In the genomic region with DNA sequence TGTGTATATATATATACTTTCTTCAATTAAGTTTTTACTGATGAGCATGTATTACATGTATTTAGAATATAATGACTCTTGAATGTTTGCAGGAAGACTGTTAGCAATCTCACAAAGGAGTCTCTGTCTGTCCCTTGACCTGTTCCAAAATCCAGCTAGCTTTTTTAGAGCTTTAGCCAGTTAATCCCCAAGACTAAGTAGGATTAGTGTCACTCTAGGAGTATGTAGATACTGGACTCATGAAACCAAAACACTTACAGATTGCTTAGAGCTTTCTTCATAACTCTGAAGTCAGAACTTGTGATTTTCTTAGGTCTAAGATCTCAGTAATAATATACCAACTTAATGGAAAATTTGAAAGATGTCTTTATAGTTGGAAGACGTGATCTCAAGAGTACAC, we compare ENCODE assay signal across 1 cellular context.
TF ChIP-seq lines count a peak whose summit lies in the region.

No MANE protein-coding gene starts in this region.

TF ChIP-seq in K562, 482 proteins besides CTCF, POLR2A, EP300 and RAD21 (continued from another document):
- TF ChIP-seq, protein P1, sequence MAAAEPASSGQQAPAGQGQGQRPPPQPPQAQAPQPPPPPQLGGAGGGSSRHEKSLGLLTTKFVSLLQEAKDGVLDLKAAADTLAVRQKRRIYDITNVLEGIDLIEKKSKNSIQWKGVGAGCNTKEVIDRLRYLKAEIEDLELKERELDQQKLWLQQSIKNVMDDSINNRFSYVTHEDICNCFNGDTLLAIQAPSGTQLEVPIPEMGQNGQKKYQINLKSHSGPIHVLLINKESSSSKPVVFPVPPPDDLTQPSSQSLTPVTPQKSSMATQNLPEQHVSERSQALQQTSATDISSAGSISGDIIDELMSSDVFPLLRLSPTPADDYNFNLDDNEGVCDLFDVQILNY (CRISPR knock-in tag; IDR thresholded peaks at IDR 0.05) = no peak
- TF ChIP-seq MBD2 (IDR thresholded peaks at IDR 0.05; ENCODE audit: borderline replicate concordance, low read depth) (no peak), KAT7 (CRISPR knock-in tag; IDR thresholded peaks at IDR 0.05; ENCODE audit: borderline replicate concordance) (no peak), SRSF7 (optimal IDR thresholded peaks at IDR 0.05; ENCODE audit: low read depth, low read length) (no peak), ZNF212 (CRISPR knock-in tag; IDR thresholded peaks at IDR 0.05) (no peak), KDM1A (IDR thresholded peaks at IDR 0.05) (peak; percentile 92 to 93), ZNF224 (CRISPR knock-in tag; IDR thresholded peaks at IDR 0.05) (no peak), CBFA2T2 (conservative IDR thresholded peaks at IDR 0.05) (no peak), BRD9 (IDR thresholded peaks at IDR 0.05; ENCODE audit: low read depth, partially characterized antibody) (no peak), MTF1 (CRISPR knock-in tag; IDR thresholded peaks at IDR 0.05; ENCODE audit: borderline replicate concordance) (no peak), HMGN3 (IDR thresholded peaks at IDR 0.05; ENCODE audit: borderline replicate concordance, extremely low read depth, insufficient read length, low read depth, low read length) (no peak), ZNF124 (CRISPR knock-in tag; IDR thresholded peaks at IDR 0.05) (no peak), JUND (IDR thresholded peaks at IDR 0.05; ENCODE audit: borderline replicate concordance, low read depth, low read length) (no peak), JUND (tag; IDR thresholded peaks at IDR 0.05; ENCODE audit: borderline replicate concordance, low read depth, low read length) (no peak), RBFOX2 (IDR thresholded peaks at IDR 0.05; ENCODE audit: low read depth, low read length) (peak; percentile 32; the same call in 1 of the 2 replicates), MAFF (IDR thresholded peaks at IDR 0.05; ENCODE audit: low read length) (no peak), EZH2 (IDR thresholded peaks at IDR 0.05; ENCODE audit: borderline replicate concordance, low read depth, low read length) (no peak), MCM5 (IDR thresholded peaks at IDR 0.05; ENCODE audit: low read depth) (no peak), ZNF696 (CRISPR knock-in tag; conservative IDR thresholded peaks at IDR 0.05) (no peak), BRF1 (IDR thresholded peaks at IDR 0.05; ENCODE audit: borderline replicate concordance, extremely low read depth, insufficient read length) (no peak), ZNF143 (CRISPR knock-in tag; IDR thresholded peaks at IDR 0.05) (no peak), HDAC2 (IDR thresholded peaks at IDR 0.05) (0 out of 2 replicates have a peak, but pooled peaks have one; percentile 42), KHSRP (IDR thresholded peaks at IDR 0.05) (no peak), ZNF79 (CRISPR knock-in tag; IDR thresholded peaks at IDR 0.05; ENCODE audit: low read depth) (no peak), RCOR1 (IDR thresholded peaks at IDR 0.05; ENCODE audit: borderline replicate concordance in 1 of 2, low read depth in 2 of 2, low read length in 2 of 2) (peak in 1 of 2 experiments; percentile 77; a peak in 2 of 4 replicates), NR3C1 (CRISPR knock-in tag; IDR thresholded peaks at IDR 0.05) (no peak), XRCC5 (IDR thresholded peaks at IDR 0.05; ENCODE audit: low read depth, low read length) (no peak), HDAC1 (IDR thresholded peaks at IDR 0.05) (peak in 1 of 2 experiments; percentile 69; a peak in 2 of 4 replicates), TCF7L2 (IDR thresholded peaks at IDR 0.05; ENCODE audit: low read depth, low read length) (no peak)
- TF ChIP-seq, protein P2, sequence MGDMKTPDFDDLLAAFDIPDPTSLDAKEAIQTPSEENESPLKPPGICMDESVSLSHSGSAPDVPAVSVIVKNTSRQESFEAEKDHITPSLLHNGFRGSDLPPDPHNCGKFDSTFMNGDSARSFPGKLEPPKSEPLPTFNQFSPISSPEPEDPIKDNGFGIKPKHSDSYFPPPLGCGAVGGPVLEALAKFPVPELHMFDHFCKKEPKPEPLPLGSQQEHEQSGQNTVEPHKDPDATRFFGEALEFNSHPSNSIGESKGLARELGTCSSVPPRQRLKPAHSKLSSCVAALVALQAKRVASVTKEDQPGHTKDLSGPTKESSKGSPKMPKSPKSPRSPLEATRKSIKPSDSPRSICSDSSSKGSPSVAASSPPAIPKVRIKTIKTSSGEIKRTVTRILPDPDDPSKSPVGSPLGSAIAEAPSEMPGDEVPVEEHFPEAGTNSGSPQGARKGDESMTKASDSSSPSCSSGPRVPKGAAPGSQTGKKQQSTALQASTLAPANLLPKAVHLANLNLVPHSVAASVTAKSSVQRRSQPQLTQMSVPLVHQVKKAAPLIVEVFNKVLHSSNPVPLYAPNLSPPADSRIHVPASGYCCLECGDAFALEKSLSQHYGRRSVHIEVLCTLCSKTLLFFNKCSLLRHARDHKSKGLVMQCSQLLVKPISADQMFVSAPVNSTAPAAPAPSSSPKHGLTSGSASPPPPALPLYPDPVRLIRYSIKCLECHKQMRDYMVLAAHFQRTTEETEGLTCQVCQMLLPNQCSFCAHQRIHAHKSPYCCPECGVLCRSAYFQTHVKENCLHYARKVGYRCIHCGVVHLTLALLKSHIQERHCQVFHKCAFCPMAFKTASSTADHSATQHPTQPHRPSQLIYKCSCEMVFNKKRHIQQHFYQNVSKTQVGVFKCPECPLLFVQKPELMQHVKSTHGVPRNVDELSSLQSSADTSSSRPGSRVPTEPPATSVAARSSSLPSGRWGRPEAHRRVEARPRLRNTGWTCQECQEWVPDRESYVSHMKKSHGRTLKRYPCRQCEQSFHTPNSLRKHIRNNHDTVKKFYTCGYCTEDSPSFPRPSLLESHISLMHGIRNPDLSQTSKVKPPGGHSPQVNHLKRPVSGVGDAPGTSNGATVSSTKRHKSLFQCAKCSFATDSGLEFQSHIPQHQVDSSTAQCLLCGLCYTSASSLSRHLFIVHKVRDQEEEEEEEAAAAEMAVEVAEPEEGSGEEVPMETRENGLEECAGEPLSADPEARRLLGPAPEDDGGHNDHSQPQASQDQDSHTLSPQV (IDR thresholded peaks at IDR 0.05) = no peak
- TF ChIP-seq, protein P3, sequence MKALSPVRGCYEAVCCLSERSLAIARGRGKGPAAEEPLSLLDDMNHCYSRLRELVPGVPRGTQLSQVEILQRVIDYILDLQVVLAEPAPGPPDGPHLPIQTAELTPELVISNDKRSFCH (CRISPR knock-in tag; IDR thresholded peaks at IDR 0.05) = no peak
- TF ChIP-seq, protein P3 (tag; IDR thresholded peaks at IDR 0.05) = no peak
- TF ChIP-seq, protein P4, sequence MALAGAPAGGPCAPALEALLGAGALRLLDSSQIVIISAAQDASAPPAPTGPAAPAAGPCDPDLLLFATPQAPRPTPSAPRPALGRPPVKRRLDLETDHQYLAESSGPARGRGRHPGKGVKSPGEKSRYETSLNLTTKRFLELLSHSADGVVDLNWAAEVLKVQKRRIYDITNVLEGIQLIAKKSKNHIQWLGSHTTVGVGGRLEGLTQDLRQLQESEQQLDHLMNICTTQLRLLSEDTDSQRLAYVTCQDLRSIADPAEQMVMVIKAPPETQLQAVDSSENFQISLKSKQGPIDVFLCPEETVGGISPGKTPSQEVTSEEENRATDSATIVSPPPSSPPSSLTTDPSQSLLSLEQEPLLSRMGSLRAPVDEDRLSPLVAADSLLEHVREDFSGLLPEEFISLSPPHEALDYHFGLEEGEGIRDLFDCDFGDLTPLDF (CRISPR knock-in tag; IDR thresholded peaks at IDR 0.05) = no peak
- TF ChIP-seq, protein P5, sequence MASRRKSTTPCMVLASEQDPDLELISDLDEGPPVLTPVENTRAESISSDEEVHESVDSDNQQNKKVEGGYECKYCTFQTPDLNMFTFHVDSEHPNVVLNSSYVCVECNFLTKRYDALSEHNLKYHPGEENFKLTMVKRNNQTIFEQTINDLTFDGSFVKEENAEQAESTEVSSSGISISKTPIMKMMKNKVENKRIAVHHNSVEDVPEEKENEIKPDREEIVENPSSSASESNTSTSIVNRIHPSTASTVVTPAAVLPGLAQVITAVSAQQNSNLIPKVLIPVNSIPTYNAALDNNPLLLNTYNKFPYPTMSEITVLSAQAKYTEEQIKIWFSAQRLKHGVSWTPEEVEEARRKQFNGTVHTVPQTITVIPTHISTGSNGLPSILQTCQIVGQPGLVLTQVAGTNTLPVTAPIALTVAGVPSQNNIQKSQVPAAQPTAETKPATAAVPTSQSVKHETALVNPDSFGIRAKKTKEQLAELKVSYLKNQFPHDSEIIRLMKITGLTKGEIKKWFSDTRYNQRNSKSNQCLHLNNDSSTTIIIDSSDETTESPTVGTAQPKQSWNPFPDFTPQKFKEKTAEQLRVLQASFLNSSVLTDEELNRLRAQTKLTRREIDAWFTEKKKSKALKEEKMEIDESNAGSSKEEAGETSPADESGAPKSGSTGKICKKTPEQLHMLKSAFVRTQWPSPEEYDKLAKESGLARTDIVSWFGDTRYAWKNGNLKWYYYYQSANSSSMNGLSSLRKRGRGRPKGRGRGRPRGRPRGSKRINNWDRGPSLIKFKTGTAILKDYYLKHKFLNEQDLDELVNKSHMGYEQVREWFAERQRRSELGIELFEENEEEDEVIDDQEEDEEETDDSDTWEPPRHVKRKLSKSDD (conservative IDR thresholded peaks at IDR 0.05; ENCODE audit: low read length) = no peak
- TF ChIP-seq, protein P6, sequence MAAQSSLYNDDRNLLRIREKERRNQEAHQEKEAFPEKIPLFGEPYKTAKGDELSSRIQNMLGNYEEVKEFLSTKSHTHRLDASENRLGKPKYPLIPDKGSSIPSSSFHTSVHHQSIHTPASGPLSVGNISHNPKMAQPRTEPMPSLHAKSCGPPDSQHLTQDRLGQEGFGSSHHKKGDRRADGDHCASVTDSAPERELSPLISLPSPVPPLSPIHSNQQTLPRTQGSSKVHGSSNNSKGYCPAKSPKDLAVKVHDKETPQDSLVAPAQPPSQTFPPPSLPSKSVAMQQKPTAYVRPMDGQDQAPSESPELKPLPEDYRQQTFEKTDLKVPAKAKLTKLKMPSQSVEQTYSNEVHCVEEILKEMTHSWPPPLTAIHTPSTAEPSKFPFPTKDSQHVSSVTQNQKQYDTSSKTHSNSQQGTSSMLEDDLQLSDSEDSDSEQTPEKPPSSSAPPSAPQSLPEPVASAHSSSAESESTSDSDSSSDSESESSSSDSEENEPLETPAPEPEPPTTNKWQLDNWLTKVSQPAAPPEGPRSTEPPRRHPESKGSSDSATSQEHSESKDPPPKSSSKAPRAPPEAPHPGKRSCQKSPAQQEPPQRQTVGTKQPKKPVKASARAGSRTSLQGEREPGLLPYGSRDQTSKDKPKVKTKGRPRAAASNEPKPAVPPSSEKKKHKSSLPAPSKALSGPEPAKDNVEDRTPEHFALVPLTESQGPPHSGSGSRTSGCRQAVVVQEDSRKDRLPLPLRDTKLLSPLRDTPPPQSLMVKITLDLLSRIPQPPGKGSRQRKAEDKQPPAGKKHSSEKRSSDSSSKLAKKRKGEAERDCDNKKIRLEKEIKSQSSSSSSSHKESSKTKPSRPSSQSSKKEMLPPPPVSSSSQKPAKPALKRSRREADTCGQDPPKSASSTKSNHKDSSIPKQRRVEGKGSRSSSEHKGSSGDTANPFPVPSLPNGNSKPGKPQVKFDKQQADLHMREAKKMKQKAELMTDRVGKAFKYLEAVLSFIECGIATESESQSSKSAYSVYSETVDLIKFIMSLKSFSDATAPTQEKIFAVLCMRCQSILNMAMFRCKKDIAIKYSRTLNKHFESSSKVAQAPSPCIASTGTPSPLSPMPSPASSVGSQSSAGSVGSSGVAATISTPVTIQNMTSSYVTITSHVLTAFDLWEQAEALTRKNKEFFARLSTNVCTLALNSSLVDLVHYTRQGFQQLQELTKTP (IDR thresholded peaks at IDR 0.05; ENCODE audit: low read depth in 1 of 2, partially characterized antibody in 2 of 2) = no peak
- TF ChIP-seq, protein P7, sequence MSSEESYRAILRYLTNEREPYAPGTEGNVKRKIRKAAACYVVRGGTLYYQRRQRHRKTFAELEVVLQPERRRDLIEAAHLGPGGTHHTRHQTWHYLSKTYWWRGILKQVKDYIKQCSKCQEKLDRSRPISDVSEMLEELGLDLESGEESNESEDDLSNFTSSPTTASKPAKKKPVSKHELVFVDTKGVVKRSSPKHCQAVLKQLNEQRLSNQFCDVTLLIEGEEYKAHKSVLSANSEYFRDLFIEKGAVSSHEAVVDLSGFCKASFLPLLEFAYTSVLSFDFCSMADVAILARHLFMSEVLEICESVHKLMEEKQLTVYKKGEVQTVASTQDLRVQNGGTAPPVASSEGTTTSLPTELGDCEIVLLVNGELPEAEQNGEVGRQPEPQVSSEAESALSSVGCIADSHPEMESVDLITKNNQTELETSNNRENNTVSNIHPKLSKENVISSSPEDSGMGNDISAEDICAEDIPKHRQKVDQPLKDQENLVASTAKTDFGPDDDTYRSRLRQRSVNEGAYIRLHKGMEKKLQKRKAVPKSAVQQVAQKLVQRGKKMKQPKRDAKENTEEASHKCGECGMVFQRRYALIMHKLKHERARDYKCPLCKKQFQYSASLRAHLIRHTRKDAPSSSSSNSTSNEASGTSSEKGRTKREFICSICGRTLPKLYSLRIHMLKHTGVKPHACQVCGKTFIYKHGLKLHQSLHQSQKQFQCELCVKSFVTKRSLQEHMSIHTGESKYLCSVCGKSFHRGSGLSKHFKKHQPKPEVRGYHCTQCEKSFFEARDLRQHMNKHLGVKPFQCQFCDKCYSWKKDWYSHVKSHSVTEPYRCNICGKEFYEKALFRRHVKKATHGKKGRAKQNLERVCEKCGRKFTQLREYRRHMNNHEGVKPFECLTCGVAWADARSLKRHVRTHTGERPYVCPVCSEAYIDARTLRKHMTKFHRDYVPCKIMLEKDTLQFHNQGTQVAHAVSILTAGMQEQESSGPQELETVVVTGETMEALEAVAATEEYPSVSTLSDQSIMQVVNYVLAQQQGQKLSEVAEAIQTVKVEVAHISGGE (CRISPR knock-in tag; IDR thresholded peaks at IDR 0.05) = no peak
- TF ChIP-seq, protein P8, sequence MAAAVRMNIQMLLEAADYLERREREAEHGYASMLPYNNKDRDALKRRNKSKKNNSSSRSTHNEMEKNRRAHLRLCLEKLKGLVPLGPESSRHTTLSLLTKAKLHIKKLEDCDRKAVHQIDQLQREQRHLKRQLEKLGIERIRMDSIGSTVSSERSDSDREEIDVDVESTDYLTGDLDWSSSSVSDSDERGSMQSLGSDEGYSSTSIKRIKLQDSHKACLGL (CRISPR knock-in tag; IDR thresholded peaks at IDR 0.05; ENCODE audit: borderline replicate concordance, poor library complexity, severe bottlenecking) = no peak
